26 cellular contexts compared by ENCODE assay signal in genomic region chr22:28988455-28988854, GRCh38.
A peak's percentile ranks its signal among the peaks of the same experiment; 100 is the strongest.
DNase-seq lines count a peak whose midpoint lies in the region; ATAC-seq and TF ChIP-seq lines count a peak whose summit lies in the region.
"Had no signal": no experiment of that assay in that cellular context is flagged by ENCODE, and none has a peak within 500 bp of the region (broad histone marks: within the 10 kb centered on the region; RNA-seq: fewer than 3 reads in every experiment).

No MANE protein-coding gene starts in this region.

- no peak for ATAC-seq in PC-3
- ATAC-seq: activated CD8-positive, alpha-beta memory T cell treated with anti-CD3 and anti-CD28 coated beads, Interleukin-2, amount 10 ng/mL, durations not matched to agents 7 days and 5 days; gastrocnemius medialis; left ventricle myocardium superior; naive thymus-derived CD8-positive, alpha-beta T cell; Panc1 had no signal

- H3K4me3 Mint-ChIP-seq in mesothelial cell of epicardium = no peak overlapping the region
- H3K4me3 Mint-ChIP-seq in CD4-positive, alpha-beta memory T cell = no peak overlapping the region
- H3K4me3 Mint-ChIP-seq: activated B cell treated with CpG ODN at 0.5 μM for 24 hours; activated CD8-positive, alpha-beta memory T cell treated with anti-CD3 and anti-CD28 coated beads, Interleukin-2, amount 10 ng/mL, durations not matched to agents 7 days and 5 days; activated naive CD4-positive, alpha-beta T cell treated with anti-CD3 and anti-CD28 coated beads for 36 hours; dendritic cell treated with granulocyte-macrophage colony-stimulating factor and Interleukin-4, amounts not matched to agents 40 ng/mL and 50 ng/mL, for 4 days; naive thymus-derived CD8-positive, alpha-beta T cell had no signal

- no TSS peak for BruUV-seq in PC-3 (replicated peaks; lab: Mats Ljungman, UMichigan)

- no peaks in the 10 kb centered on the region for H3K9me2 ChIP-seq in PC-3 (replicated peaks; ENCODE audit: low read length)

- H3K27me3 ChIP-seq in PC-3 (ENCODE audit: low read length) = no peaks in the 10 kb centered on the region
- no peaks in the 10 kb centered on the region for H3K27me3 ChIP-seq in uterus
- H3K27me3 ChIP-seq in CD4-positive, alpha-beta memory T cell (ENCODE audit: insufficient read depth, low read length) = no peaks in the 10 kb centered on the region
- H3K27me3 ChIP-seq: gastrocnemius medialis, hepatocyte had no signal

- intact Hi-C loops in PC-3 (cut with micrococcal nuclease) = no loop called here
- intact Hi-C loops in uterus (cut with DNase I; ENCODE audit: low total_unique reads) = no loop called here
- intact Hi-C loops in CD4-positive, alpha-beta memory T cell (cut with micrococcal nuclease) = no loop called here

- POLR2A ChIA-PET in PC-3 (lab: Charles Lee; ENCODE audit: unreplicated experiment) = no interaction called here
- POLR2A ChIA-PET in CD4-positive, alpha-beta memory T cell (lab: Charles Lee; ENCODE audit: partially characterized antibody) = no interaction called here

- H3K4me1 Mint-ChIP-seq in mesothelial cell of epicardium = peaks cover 56% of the 10 kb centered on the region
- peaks cover 0 to 1% (median 0%) of the 10 kb centered on the region in 4 donors for H3K4me1 Mint-ChIP-seq in CD4-positive, alpha-beta memory T cell
- H3K4me1 Mint-ChIP-seq: activated B cell treated with CpG ODN at 0.5 μM for 24 hours had no signal

- H3K9me3 ChIP-seq in PC-3 (ENCODE audit: low read length) (no peaks in the 10 kb centered on the region), uterus (no peaks in the 10 kb centered on the region)
- no peaks in the 10 kb centered on the region for H3K9me3 ChIP-seq in CD4-positive, alpha-beta memory T cell (ENCODE audit: control insufficient read depth in 1 of 2, low read length in 2 of 2)
- H3K9me3 ChIP-seq: gastrocnemius medialis had no signal

- H3K9me3 Mint-ChIP-seq in mesothelial cell of epicardium = peaks cover 10% of the 10 kb centered on the region
- H3K9me3 Mint-ChIP-seq in CD4-positive, alpha-beta memory T cell = peaks cover 0 to 8% (median 4%) of the 10 kb centered on the region in 8 donors
- H3K9me3 Mint-ChIP-seq: activated B cell treated with CpG ODN at 0.5 μM for 24 hours; dendritic cell treated with granulocyte-macrophage colony-stimulating factor and Interleukin-4, amounts not matched to agents 40 ng/mL and 50 ng/mL, for 4 days had no signal

- no peak overlapping the region for H3K27ac ChIP-seq in PC-3 (ENCODE audit: low read length)
- peak overlapping the region; percentile 60 for H3K27ac ChIP-seq in cingulate gyrus (ENCODE audit: low read depth, low read length)
- peak overlapping the region; percentile 66 to 70 for H3K27ac ChIP-seq in uterus
- no peak overlapping the region for H3K27ac ChIP-seq in CD4-positive, alpha-beta memory T cell (ENCODE audit: low read depth, low read length)
- H3K27ac ChIP-seq: C4-2B, gastrocnemius medialis, hepatocyte had no signal

- no peak for TF ChIP-seq POLR2A in uterus (IDR thresholded peaks at IDR 0.05)

- 0 out of 2 replicates have a peak overlapping the region, but pooled peaks have one; percentile 51 for H3K4me2 ChIP-seq in PC-3 (ENCODE audit: low read length)
- H3K4me2 ChIP-seq: hepatocyte had no signal

- no peak for DNase-seq in PC-3
- DNase-seq in mesothelial cell of epicardium (ENCODE audit: low spot score in 2 of 2, unreplicated experiment in 2 of 2) = no peak
- no peak for DNase-seq in uterus
- no peak for DNase-seq in NCI-H2029 treated with DMSO at 0.1 percent for 48 hours (lab: John Stamatoyannopoulos, UW)
- DNase-seq in CD4-positive, alpha-beta memory T cell = no peak
- no peak for DNase-seq in NCI-H82 (lab: John Stamatoyannopoulos, UW)
- DNase-seq: activated B cell treated with CpG ODN at 0.5 μM for 24 hours; activated CD8-positive, alpha-beta memory T cell treated with anti-CD3 and anti-CD28 coated beads, Interleukin-2, amount 10 ng/mL, durations not matched to agents 7 days and 5 days; Calu3; DMS79 treated with DMSO at 0.1 percent for 48 hours; gastrocnemius medialis; HCEC 1CT; islet precursor cell; left ventricle myocardium superior; naive thymus-derived CD8-positive, alpha-beta T cell; NCI-H146; NCI-H2171; NCI-H524; SHP77; small intestine had no signal

- H3K27me3 Mint-ChIP-seq in mesothelial cell of epicardium (ENCODE audit: low read depth) = no peaks in the 10 kb centered on the region
- H3K27me3 Mint-ChIP-seq in CD4-positive, alpha-beta memory T cell = peaks cover 2 to 4% of the 10 kb centered on the region in 2 donors
- H3K27me3 Mint-ChIP-seq: dendritic cell treated with granulocyte-macrophage colony-stimulating factor and Interleukin-4, amounts not matched to agents 40 ng/mL and 50 ng/mL, for 4 days had no signal

- no peak overlapping the region for H2AFZ ChIP-seq in PC-3 (ENCODE audit: low read length)
- H2AFZ ChIP-seq: hepatocyte had no signal

- H3K27ac Mint-ChIP-seq in mesothelial cell of epicardium = peak overlapping the region; percentile 93
- H3K27ac Mint-ChIP-seq in CD4-positive, alpha-beta memory T cell = no peak overlapping the region
- H3K27ac Mint-ChIP-seq: activated B cell treated with CpG ODN at 0.5 μM for 24 hours; activated CD8-positive, alpha-beta memory T cell treated with anti-CD3 and anti-CD28 coated beads, Interleukin-2, amount 10 ng/mL, durations not matched to agents 7 days and 5 days; activated naive CD4-positive, alpha-beta T cell treated with anti-CD3 and anti-CD28 coated beads for 36 hours; dendritic cell treated with granulocyte-macrophage colony-stimulating factor and Interleukin-4, amounts not matched to agents 40 ng/mL and 50 ng/mL, for 4 days; naive thymus-derived CD8-positive, alpha-beta T cell had no signal

- H4K20me1 ChIP-seq in PC-3 (ENCODE audit: low read length) = no peaks in the 10 kb centered on the region

- no peak overlapping the region for H3K9ac ChIP-seq in PC-3 (ENCODE audit: low read length)

- H3K36me3 ChIP-seq in PC-3 (ENCODE audit: low read depth, low read length) = no peaks in the 10 kb centered on the region
- no peaks in the 10 kb centered on the region for H3K36me3 ChIP-seq in uterus
- no peaks in the 10 kb centered on the region for H3K36me3 ChIP-seq in CD4-positive, alpha-beta memory T cell (ENCODE audit: insufficient read depth, low read length)

- H3K4me3 ChIP-seq in PC-3 (ENCODE audit: low read length) (no peak overlapping the region), uterus (no peak overlapping the region)
- H3K4me3 ChIP-seq in CD4-positive, alpha-beta memory T cell (ENCODE audit: low read length in 2 of 2) = no peak overlapping the region
- H3K4me3 ChIP-seq: gastrocnemius medialis, hepatocyte had no signal

- H3K4me1 ChIP-seq in PC-3 (ENCODE audit: insufficient read depth, low read length) = peaks cover 30% of the 10 kb centered on the region
- no peaks in the 10 kb centered on the region for H3K4me1 ChIP-seq in uterus
- no peaks in the 10 kb centered on the region for H3K4me1 ChIP-seq in CD4-positive, alpha-beta memory T cell (ENCODE audit: insufficient read depth, low read length)

- no peaks in the 10 kb centered on the region for H3F3A ChIP-seq in PC-3 (ENCODE audit: low read length, unreplicated experiment)

- H3K79me2 ChIP-seq in PC-3 (ENCODE audit: low read length) = no peaks in the 10 kb centered on the region

- TF ChIP-seq CTCF in PC-3 (conservative IDR thresholded peaks at IDR 0.05; ENCODE audit: low read depth, low read length) (no peak), mesothelial cell of epicardium (IDR thresholded peaks at IDR 0.05; ENCODE audit: unreplicated experiment) (no peak), uterus (IDR thresholded peaks at IDR 0.05) (no peak)

- CTCF ChIA-PET in PC-3 (lab: Charles Lee) = no interaction called here
- CTCF ChIA-PET in CD4-positive, alpha-beta memory T cell (lab: Charles Lee; ENCODE audit: partially characterized antibody) = no interaction called here

- peaks cover 50% of the 10 kb centered on the region for H3K36me3 Mint-ChIP-seq in mesothelial cell of epicardium
- H3K36me3 Mint-ChIP-seq in CD4-positive, alpha-beta memory T cell = peaks cover 2 to 30% of the 10 kb centered on the region in 2 donors
- H3K36me3 Mint-ChIP-seq: activated CD8-positive, alpha-beta memory T cell treated with anti-CD3 and anti-CD28 coated beads, Interleukin-2, amount 10 ng/mL, durations not matched to agents 7 days and 5 days had no signal

Comparison
In these comparisons a context has a peak if more than half of its experiments do, and no peak if none do; other contexts are left out.
1. H3K27ac ChIP-seq: peak in cingulate gyrus (single experiment) and uterus (2 of 2); none in PC-3 (single experiment) and CD4-positive, alpha-beta memory T cell (single experiment).